8 cellular contexts compared by ENCODE assay signal in genomic region chr7:149774237-149775175, GRCh38. TPM values are rescaled to one million over a fixed set of nuclear protein-coding genes. Genes with fewer than 3 reads are reported as not detected.
DNase-seq lines count a peak whose midpoint lies in the region; TF ChIP-seq lines count a peak whose summit lies in the region.

No MANE protein-coding gene starts in this region.

- intact Hi-C loops in Calu3 (cut with micrococcal nuclease; ENCODE audit: unreplicated experiment), result no loop called here
- intact Hi-C loops in lower leg skin (cut with DNase I; ENCODE audit: low total_unique reads), result no loop called here

- H3K4me3 Mint-ChIP-seq in Calu3 (ENCODE audit: low read depth, unreplicated experiment) (peak overlapping the region; percentile 65), IgD-negative memory B cell (peak overlapping the region; percentile 34 to 86 (median 73)), nephron (peak overlapping the region; percentile 92 to 95 (median 95))

- H3K27me3 Mint-ChIP-seq in Calu3 (ENCODE audit: unreplicated experiment) (peaks cover 77% of the 10 kb centered on the region), IgD-negative memory B cell (no peaks in the 10 kb centered on the region), nephron (ENCODE audit: low read depth) (peaks cover 7% of the 10 kb centered on the region)

- H3K9me3 ChIP-seq in ectodermal cell (ENCODE audit: control insufficient read depth, low read length), result no peaks in the 10 kb centered on the region

- TF ChIP-seq POLR2A in lower leg skin (IDR thresholded peaks at IDR 0.05), result no peak

- DNase-seq in Calu3 (no peak), lower leg skin (ENCODE audit: low spot score in 2 of 2) (no peak), globus pallidus (ENCODE audit: low spot score) (no peak), NCI-H2107 treated with DMSO at 0.1 percent for 48 hours (lab: John Stamatoyannopoulos, UW; ENCODE audit: unreplicated experiment) (no peak), hepatic stellate cell (ENCODE audit: low spot score) (no peak)

- H3K4me3 ChIP-seq in ectodermal cell (ENCODE audit: insufficient read depth, low read depth, low read length) (peak overlapping the region; percentile 63), lower leg skin (ENCODE audit: low read depth, poor library complexity, severe bottlenecking) (no peak overlapping the region)

- CTCF ChIA-PET in Calu3 (lab: Charles Lee), result interaction anchor here (0.7 to 2.4 kb wide), 2 partner anchors 25 to 112 kb away, joined by 3 to 5 read pairs; no protein-coding TSS in a partner anchor

- H3K27ac Mint-ChIP-seq in Calu3 (ENCODE audit: unreplicated experiment) (peak overlapping the region; percentile 52), IgD-negative memory B cell (peak overlapping the region in 2 of 3 donors; percentile 59 to 77), nephron (peak overlapping the region; percentile 77 to 96 (median 91))

- BruUV-seq in Calu3 (replicated peaks; lab: Mats Ljungman, UMichigan), result no TSS peak

- H3K9me3 Mint-ChIP-seq in Calu3 (ENCODE audit: low read depth, unreplicated experiment), result no peaks in the 10 kb centered on the region
- no peaks in the 10 kb centered on the region for H3K9me3 Mint-ChIP-seq in IgD-negative memory B cell
- H3K9me3 Mint-ChIP-seq in nephron, result no peaks in the 10 kb centered on the region

- H3K4me1 Mint-ChIP-seq in Calu3 (ENCODE audit: low read depth, unreplicated experiment) (peaks cover 8% of the 10 kb centered on the region), IgD-negative memory B cell (peaks cover 0 to 3% (median 0%) of the 10 kb centered on the region in 3 donors), nephron (peaks cover 28% of the 10 kb centered on the region)

- no peak for TF ChIP-seq CTCF in Calu3 (IDR thresholded peaks at IDR 0.05; ENCODE audit: unreplicated experiment)
- no peak for TF ChIP-seq CTCF in nephron (IDR thresholded peaks at IDR 0.05; ENCODE audit: unreplicated experiment in 3 of 3)
- TF ChIP-seq CTCF in lower leg skin (IDR thresholded peaks at IDR 0.05), result no peak

- no peak overlapping the region for H3K27ac ChIP-seq in ectodermal cell (ENCODE audit: insufficient read depth, low read depth, low read length, poor library complexity, severe bottlenecking)

- 35 to 36% methylated on average over 27 of the region's 27 CpGs for WGBS in ectodermal cell, 2 experiments
- WGBS in lower leg skin, 2 donors, result 27 to 35% methylated on average over 22 to 27 of the region's 27 CpGs

- H3K4me1 ChIP-seq in ectodermal cell (ENCODE audit: control insufficient read depth, insufficient read depth, low read length), result peaks cover 39% of the 10 kb centered on the region

- H3K27me3 ChIP-seq in ectodermal cell (ENCODE audit: control insufficient read depth, insufficient read depth, low read length, poor library complexity, severe bottlenecking), result peaks cover 44% of the 10 kb centered on the region

- no peaks in the 10 kb centered on the region for H3K36me3 ChIP-seq in ectodermal cell (ENCODE audit: control insufficient read depth, insufficient read depth, low read length)

- H3K36me3 Mint-ChIP-seq in Calu3 (ENCODE audit: insufficient read depth, unreplicated experiment), result peaks cover 10% of the 10 kb centered on the region
- H3K36me3 Mint-ChIP-seq in IgD-negative memory B cell, result no peaks in the 10 kb centered on the region
- peaks cover 14% of the 10 kb centered on the region for H3K36me3 Mint-ChIP-seq in nephron (ENCODE audit: low read depth)

RNA-seq across cellular contexts. Expression of gene ZNF467, which starts 1.1 kb away (rescaled TPM):
- total RNA-seq in Calu3 (2022) (0.54 and 2.4 TPM in 2 replicates), lower leg skin (10 to 100 TPM in 2 of 4 donors, 1 to 10 TPM in 2; 6.2 to 12.1 (median 9.8) TPM)
- not detected for polyA plus RNA-seq in IgD-negative memory B cell
- polyA plus RNA-seq in ectodermal cell (2013, experiment 1 of 4), result 7.2 TPM
- 7.1 TPM for polyA plus RNA-seq in ectodermal cell (2013, experiment 2 of 4)
- polyA plus RNA-seq in ectodermal cell (2013, experiment 3 of 4), result 9.3 TPM
- 9.0 TPM for polyA plus RNA-seq in ectodermal cell (2013, experiment 4 of 4)
